ENCODE assay signal across 35 cellular contexts in genomic region chr6:3735029-3735605, GRCh38.
"Had no signal": no experiment of that assay in that cellular context is flagged by ENCODE, and none has a peak within 500 bp of the region (broad histone marks: within the 10 kb centered on the region; RNA-seq: fewer than 3 reads in every experiment).

No MANE protein-coding gene starts in this region.

- H3K27ac Mint-ChIP-seq: activated CD4-positive, alpha-beta memory T cell treated with anti-CD3 and anti-CD28 coated beads, Interleukin-2, amount 10 ng/mL, durations not matched to agents 7 days and 5 days; activated CD4-positive, alpha-beta T cell treated with anti-CD3 and anti-CD28 coated beads, Interleukin-2, amount 10 ng/mL, durations not matched to agents 7 days and 5 days; activated naive CD4-positive, alpha-beta T cell treated with anti-CD3 and anti-CD28 coated beads, Interleukin-2, amount 10 ng/mL, durations not matched to agents 7 days and 5 days; activated naive CD4-positive, alpha-beta T cell treated with anti-CD3 and anti-CD28 coated beads, Interleukin-2, amount 50 U/mL, for 72 hours; activated naive CD8-positive, alpha-beta T cell treated with anti-CD3 and anti-CD28 coated beads, Interleukin-2, amount 10 ng/mL, durations not matched to agents 7 days and 5 days; activated T-cell treated with anti-CD3 and anti-CD28 coated beads, Interleukin-2, amount 50 U/mL, for 24 hours; activated T-cell treated with anti-CD3 and anti-CD28 coated beads, Interleukin-2, amount 50 U/mL, for 72 hours; dendritic cell treated with granulocyte-macrophage colony-stimulating factor and Interleukin-4, amounts not matched to agents 40 ng/mL and 50 ng/mL, for 4 days; endodermal cell; T-helper 17 cell; T-helper 2 cell treated with Interferon-gamma antibody and Interleukin-4, amounts not matched to agents 5 μg/mL and 100 μg/mL, for 36 hours; WTC11 had no signal

- H3K36me3 Mint-ChIP-seq: activated naive CD4-positive, alpha-beta T cell treated with anti-CD3 and anti-CD28 coated beads, Interleukin-2, amount 10 ng/mL, durations not matched to agents 7 days and 5 days; activated naive CD4-positive, alpha-beta T cell treated with anti-CD3 and anti-CD28 coated beads, Interleukin-2, amount 50 U/mL, for 72 hours; activated naive CD8-positive, alpha-beta T cell treated with anti-CD3 and anti-CD28 coated beads, Interleukin-2, amount 10 ng/mL, durations not matched to agents 7 days and 5 days had no signal

- H3K4me3 ChIP-seq: breast epithelium, cardiac muscle cell, coronary artery, dorsolateral prefrontal cortex, esophagus squamous epithelium, gastroesophageal sphincter, heart right ventricle had no signal

- H3K27ac ChIP-seq: breast epithelium, cardiac muscle cell, dorsolateral prefrontal cortex, esophagus squamous epithelium, gastroesophageal sphincter, heart right ventricle, VCaP had no signal

- H3K9me3 Mint-ChIP-seq: activated CD4-positive, alpha-beta T cell treated with anti-CD3 and anti-CD28 coated beads, Interleukin-2, amount 10 ng/mL, durations not matched to agents 7 days and 5 days; activated naive CD4-positive, alpha-beta T cell treated with anti-CD3 and anti-CD28 coated beads, Interleukin-2, amount 50 U/mL, for 72 hours; activated naive CD8-positive, alpha-beta T cell treated with anti-CD3 and anti-CD28 coated beads, Interleukin-2, amount 10 ng/mL, durations not matched to agents 7 days and 5 days; activated T-cell treated with anti-CD3 and anti-CD28 coated beads, Interleukin-2, amount 50 U/mL, for 24 hours; activated T-cell treated with anti-CD3 and anti-CD28 coated beads, Interleukin-2, amount 50 U/mL, for 72 hours; T-helper 2 cell treated with Interferon-gamma antibody and Interleukin-4, amounts not matched to agents 5 μg/mL and 100 μg/mL, for 36 hours had no signal

- H3K27me3 Mint-ChIP-seq: activated CD4-positive, alpha-beta T cell treated with anti-CD3 and anti-CD28 coated beads, Interleukin-2, amount 10 ng/mL, durations not matched to agents 7 days and 5 days; brain; dendritic cell treated with granulocyte-macrophage colony-stimulating factor and Interleukin-4, amounts not matched to agents 40 ng/mL and 50 ng/mL, for 4 days had no signal

- H3K36me3 ChIP-seq: cardiac muscle cell had no signal

- H3K4me3 Mint-ChIP-seq: activated CD4-positive, alpha-beta memory T cell treated with anti-CD3 and anti-CD28 coated beads, Interleukin-2, amount 10 ng/mL, durations not matched to agents 7 days and 5 days; activated CD4-positive, alpha-beta T cell treated with anti-CD3 and anti-CD28 coated beads, Interleukin-2, amount 10 ng/mL, durations not matched to agents 7 days and 5 days; activated naive CD4-positive, alpha-beta T cell treated with anti-CD3 and anti-CD28 coated beads, Interleukin-2, amount 10 ng/mL, durations not matched to agents 7 days and 5 days; activated naive CD8-positive, alpha-beta T cell treated with anti-CD3 and anti-CD28 coated beads, Interleukin-2, amount 10 ng/mL, durations not matched to agents 7 days and 5 days; activated T-cell treated with anti-CD3 and anti-CD28 coated beads, Interleukin-2, amount 50 U/mL, for 24 hours; activated T-cell treated with anti-CD3 and anti-CD28 coated beads, Interleukin-2, amount 50 U/mL, for 72 hours; brain; dendritic cell treated with granulocyte-macrophage colony-stimulating factor and Interleukin-4, amounts not matched to agents 40 ng/mL and 50 ng/mL, for 4 days; endodermal cell; T-helper 17 cell; T-helper 2 cell treated with Interferon-gamma antibody and Interleukin-4, amounts not matched to agents 5 μg/mL and 100 μg/mL, for 36 hours; WTC11 had no signal

- H3K4me1 Mint-ChIP-seq: activated naive CD4-positive, alpha-beta T cell treated with anti-CD3 and anti-CD28 coated beads, Interleukin-2, amount 10 ng/mL, durations not matched to agents 7 days and 5 days; endodermal cell had no signal

- DNase-seq: activated CD4-positive, alpha-beta memory T cell treated with anti-CD3 and anti-CD28 coated beads, Interleukin-2, amount 10 ng/mL, durations not matched to agents 7 days and 5 days; activated CD4-positive, alpha-beta T cell treated with anti-CD3 and anti-CD28 coated beads for 1 hour; activated CD4-positive, alpha-beta T cell treated with anti-CD3 and anti-CD28 coated beads for 4 hours; activated CD4-positive, alpha-beta T cell treated with anti-CD3 and anti-CD28 coated beads, Interleukin-2, amount 10 ng/mL, durations not matched to agents 7 days and 5 days; activated CD4-positive, alpha-beta T cell treated with anti-CD3 and anti-CD28 coated beads, Interleukin-2, amount 50 U/mL, for 4 hours; activated CD8-positive, alpha-beta memory T cell treated with anti-CD3 and anti-CD28 coated beads, Interleukin-2, amount 50 U/mL, for 48 hours; activated gamma-delta T cell; activated naive CD4-positive, alpha-beta T cell; activated naive CD4-positive, alpha-beta T cell treated with anti-CD3 and anti-CD28 coated beads, Interleukin-2, amount 10 ng/mL, durations not matched to agents 7 days and 5 days; activated naive CD8-positive, alpha-beta T cell treated with anti-CD3 and anti-CD28 coated beads, Interleukin-2, amount 10 ng/mL, durations not matched to agents 7 days and 5 days; activated T-cell treated with anti-CD3 and anti-CD28 coated beads for 4 hours; activated T-cell treated with anti-CD3 and anti-CD28 coated beads, Interleukin-2, amount 50 U/mL, for 24 hours; activated T-cell treated with anti-CD3 and anti-CD28 coated beads, Interleukin-2, amount 50 U/mL, for 72 hours; central memory CD4-positive, alpha-beta T cell; cerebellar nuclear complex; dorsolateral prefrontal cortex; effector memory CD4-positive, alpha-beta T cell; endodermal cell; erythroblast; esophagus squamous epithelium; foreskin melanocyte; heart right ventricle; T-helper 1 cell; T-helper 17 cell had no signal

- H3K9me3 ChIP-seq: ascending aorta, breast epithelium, esophagus squamous epithelium had no signal

- H3K27me3 ChIP-seq: ascending aorta, breast epithelium, cardiac muscle cell, dorsolateral prefrontal cortex, esophagus squamous epithelium, gastroesophageal sphincter, heart right ventricle had no signal

- ATAC-seq: activated naive CD4-positive, alpha-beta T cell treated with anti-CD3 and anti-CD28 coated beads, Interleukin-2, amount 50 U/mL, for 72 hours; activated T-cell treated with anti-CD3 and anti-CD28 coated beads, Interleukin-2, amount 50 U/mL, for 72 hours; gastroesophageal sphincter; heart right ventricle; T-helper 17 cell; WTC11 had no signal
